14 cellular contexts compared by ENCODE assay signal in the genomic region with DNA sequence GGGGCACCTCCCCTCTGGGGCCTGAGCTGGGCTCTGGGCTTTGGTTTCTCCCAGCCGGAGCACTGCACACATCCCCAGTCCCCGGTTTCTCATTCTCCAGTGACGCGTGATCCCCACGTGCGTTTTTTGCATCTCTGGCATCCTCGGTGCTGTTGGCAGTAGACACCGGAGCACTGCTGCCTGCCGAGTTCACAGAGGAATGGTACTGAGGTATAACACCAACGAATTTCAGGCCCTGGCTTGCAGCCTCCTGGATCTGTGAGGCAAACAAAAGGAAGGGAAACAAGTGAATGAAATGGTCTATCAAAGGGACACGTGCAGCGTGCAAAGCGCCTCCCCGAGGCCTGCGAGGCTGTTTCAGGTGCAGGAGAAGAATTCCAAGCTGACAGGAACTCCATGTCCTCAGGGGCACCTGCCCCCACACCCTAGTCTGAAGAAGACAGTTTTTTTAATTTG.
DNase-seq lines count a peak whose midpoint lies in the region; ATAC-seq and TF ChIP-seq lines count a peak whose summit lies in the region.
"Had no signal": no experiment of that assay in that cellular context is flagged by ENCODE, and none has a peak within 500 bp of the region (broad histone marks: within the 10 kb centered on the region; RNA-seq: fewer than 3 reads in every experiment).

No MANE protein-coding gene starts in this region.

- no peak overlapping the region for H3K9ac ChIP-seq in SK-N-SH

- no peaks in the 10 kb centered on the region for H3K79me2 ChIP-seq in SK-N-SH (ENCODE audit: insufficient read depth)

- no peaks in the 10 kb centered on the region for H3K27me3 Mint-ChIP-seq in stimulated activated naive CD8-positive, alpha-beta T cell treated with anti-CD3 and anti-CD28 coated beads, Interleukin-15, Interleukin-2, amounts not matched to agents 100 ng/mL and 50 ng/mL, for 24 hours
- H3K27me3 Mint-ChIP-seq in T-helper 17 cell = no peaks in the 10 kb centered on the region

- H3K4me2 ChIP-seq in SK-N-SH = no peak overlapping the region

- POLR2A ChIA-PET in SK-N-SH (lab: Yijun Ruan, JAX) = no interaction called here

- peak overlapping the region; percentile 8 to 92 (median 32) for H3K27ac ChIP-seq in thyroid gland
- no peak overlapping the region; a peak in 1 of 4 replicates for H3K27ac ChIP-seq in SK-N-SH (ENCODE audit: low read depth in 2 of 2, low read length in 1 of 2)
- H3K27ac ChIP-seq: body of pancreas had no signal

- no peak overlapping the region for H2AFZ ChIP-seq in SK-N-SH (ENCODE audit: low read depth)

- ATAC-seq in stimulated activated naive CD8-positive, alpha-beta T cell treated with anti-CD3 and anti-CD28 coated beads, Interleukin-15, Interleukin-2, amounts not matched to agents 100 U/mL and 50 U/mL, for 24 hours = no peak
- no peak for ATAC-seq in T-helper 17 cell
- ATAC-seq: body of pancreas had no signal

- no peaks in the 10 kb centered on the region for H3K9me2 ChIP-seq in SK-N-SH

- peaks cover 2% of the 10 kb centered on the region for H3K9me3 ChIP-seq in T-helper 17 cell (ENCODE audit: control insufficient read depth, low read length, poor library complexity, severe bottlenecking)
- H3K9me3 ChIP-seq in thyroid gland = no peaks in the 10 kb centered on the region
- no peaks in the 10 kb centered on the region for H3K9me3 ChIP-seq in SK-N-SH
- H3K9me3 ChIP-seq: body of pancreas had no signal

- H3K4me3 Mint-ChIP-seq in stimulated activated naive CD8-positive, alpha-beta T cell treated with anti-CD3 and anti-CD28 coated beads, Interleukin-15, Interleukin-2, amounts not matched to agents 100 ng/mL and 50 ng/mL, for 24 hours = peak overlapping the region; percentile 33
- H3K4me3 Mint-ChIP-seq in T-helper 17 cell = peak overlapping the region; percentile 59

- H3K4me1 Mint-ChIP-seq in stimulated activated naive CD8-positive, alpha-beta T cell treated with anti-CD3 and anti-CD28 coated beads, Interleukin-15, Interleukin-2, amounts not matched to agents 100 ng/mL and 50 ng/mL, for 24 hours (ENCODE audit: low read depth) = peaks cover 94% of the 10 kb centered on the region
- peaks cover 47% of the 10 kb centered on the region for H3K4me1 Mint-ChIP-seq in T-helper 17 cell

- H3K9me3 Mint-ChIP-seq in stimulated activated naive CD8-positive, alpha-beta T cell treated with anti-CD3 and anti-CD28 coated beads, Interleukin-15, Interleukin-2, amounts not matched to agents 100 ng/mL and 50 ng/mL, for 24 hours = peaks cover 3% of the 10 kb centered on the region

- no peaks in the 10 kb centered on the region for H3K27me3 ChIP-seq in thyroid gland
- H3K27me3 ChIP-seq in SK-N-SH (ENCODE audit: insufficient read depth) = no peaks in the 10 kb centered on the region
- H3K27me3 ChIP-seq: body of pancreas had no signal

- no peak for TF ChIP-seq POLR2A in thyroid gland (IDR thresholded peaks at IDR 0.05)

- peaks cover 3% of the 10 kb centered on the region for H3F3A ChIP-seq in SK-N-SH (replicated peaks; ENCODE audit: insufficient read depth)

- TF ChIP-seq EP300 in SK-N-SH (IDR thresholded peaks at IDR 0.05; ENCODE audit: borderline replicate concordance in 1 of 2, low read depth in 1 of 2, low read length in 1 of 2) = no peak

- WGBS in thyroid gland, 2 donors = 62 to 73% methylated on average over 14 to 15 of the region's 15 CpGs
- WGBS in SK-N-SH (ENCODE audit: low lambda C conversion rate) = 95% methylated on average over 15 of the region's 15 CpGs

- intact Hi-C loops in thyroid gland (cut with DNase I) = no loop called here

- H3K36me3 Mint-ChIP-seq in stimulated activated naive CD8-positive, alpha-beta T cell treated with anti-CD3 and anti-CD28 coated beads, Interleukin-15, Interleukin-2, amounts not matched to agents 100 ng/mL and 50 ng/mL, for 24 hours (ENCODE audit: low read depth) = peaks cover 98% of the 10 kb centered on the region
- peaks cover 2% of the 10 kb centered on the region for H3K36me3 Mint-ChIP-seq in T-helper 17 cell (ENCODE audit: low read depth)

- TF ChIP-seq CTCF in epithelial cell of esophagus (IDR thresholded peaks at IDR 0.05; ENCODE audit: insufficient read depth, low read depth, low read length, missing control alignments) (peak; percentile 6), thyroid gland (IDR thresholded peaks at IDR 0.05) (no peak), SK-N-SH (IDR thresholded peaks at IDR 0.05) (no peak)

- no peaks in the 10 kb centered on the region for H4K20me1 ChIP-seq in SK-N-SH (ENCODE audit: insufficient read depth)

- CTCF ChIA-PET in SK-N-SH (lab: Yijun Ruan, JAX) = no interaction called here

- H3K4me1 ChIP-seq in thyroid gland (peaks cover 36 to 43% of the 10 kb centered on the region in 2 donors), SK-N-SH (ENCODE audit: control insufficient read depth in 1 of 2, insufficient read depth in 2 of 2, low read depth in 1 of 2, low read length in 1 of 2) (peaks cover 0 to 11% of the 10 kb centered on the region in 2 experiments; a peak in 1 of 4 replicates)
- H3K4me1 ChIP-seq: body of pancreas had no signal

- no peak for TF ChIP-seq RAD21 in SK-N-SH (IDR thresholded peaks at IDR 0.05; ENCODE audit: low read length)

- no peaks in the 10 kb centered on the region for H3K36me3 ChIP-seq in thyroid gland
- H3K36me3 ChIP-seq in SK-N-SH (replicated peaks in 1 of 2; ENCODE audit: control insufficient read depth in 1 of 2, insufficient read depth in 2 of 2, low read length in 1 of 2) = peaks cover 13 to 17% of the 10 kb centered on the region in 2 experiments

- no peak for DNase-seq in stimulated activated naive CD8-positive, alpha-beta T cell treated with anti-CD3 and anti-CD28 coated beads, Interleukin-15, Interleukin-2, amounts not matched to agents 100 U/mL and 50 U/mL, for 24 hours
- DNase-seq in T-helper 17 cell (no peak), epithelial cell of esophagus (ENCODE audit: low read depth) (no peak), thyroid gland (peak; percentile 28 to 42), NCI-H2081 (lab: John Stamatoyannopoulos, UW) (no peak), kidney tubule cell (ENCODE audit: low spot score) (no peak), SK-N-SH (no peak)
- DNase-seq: AML-193; body of pancreas; NCI-H1105; NCI-H524 treated with DMSO at 0.1 percent for 48 hours; stimulated activated CD4-positive, alpha-beta T cell treated with anti-CD3 and anti-CD28 coated beads, Interleukin-2, amount 100 ng/mL, for 24 hours had no signal

- no peak overlapping the region for H3K4me3 ChIP-seq in epithelial cell of esophagus (ENCODE audit: low read length)
- no peak overlapping the region for H3K4me3 ChIP-seq in thyroid gland (replicated peaks in 1 of 3)
- H3K4me3 ChIP-seq in SK-N-SH (ENCODE audit: low read depth in 2 of 2, low read length in 1 of 2) = no peak overlapping the region
- H3K4me3 ChIP-seq: body of pancreas, lung had no signal

- H3K27ac Mint-ChIP-seq in stimulated activated naive CD8-positive, alpha-beta T cell treated with anti-CD3 and anti-CD28 coated beads, Interleukin-15, Interleukin-2, amounts not matched to agents 100 ng/mL and 50 ng/mL, for 24 hours = peak overlapping the region; percentile 84
- peak overlapping the region; percentile 86 for H3K27ac Mint-ChIP-seq in T-helper 17 cell

TF ChIP-seq in SK-N-SH, 30 proteins besides CTCF, POLR2A, EP300 and RAD21 (continues in another document):
- TF ChIP-seq GABPA (IDR thresholded peaks at IDR 0.05; ENCODE audit: low read depth) = no peak
- TF ChIP-seq RCOR1 (IDR thresholded peaks at IDR 0.05; ENCODE audit: low read length) = no peak
- TF ChIP-seq, protein P1, sequence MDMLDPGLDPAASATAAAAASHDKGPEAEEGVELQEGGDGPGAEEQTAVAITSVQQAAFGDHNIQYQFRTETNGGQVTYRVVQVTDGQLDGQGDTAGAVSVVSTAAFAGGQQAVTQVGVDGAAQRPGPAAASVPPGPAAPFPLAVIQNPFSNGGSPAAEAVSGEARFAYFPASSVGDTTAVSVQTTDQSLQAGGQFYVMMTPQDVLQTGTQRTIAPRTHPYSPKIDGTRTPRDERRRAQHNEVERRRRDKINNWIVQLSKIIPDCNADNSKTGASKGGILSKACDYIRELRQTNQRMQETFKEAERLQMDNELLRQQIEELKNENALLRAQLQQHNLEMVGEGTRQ (IDR thresholded peaks at IDR 0.05; ENCODE audit: borderline replicate concordance, low read depth, low read length) = no peak
- no peak for TF ChIP-seq ELF1 (IDR thresholded peaks at IDR 0.05)
- no peak for TF ChIP-seq TAF1 (IDR thresholded peaks at IDR 0.05; ENCODE audit: borderline replicate concordance, low read depth, low read length)
- TF ChIP-seq GATA2 (CRISPR knock-in tag; IDR thresholded peaks at IDR 0.05) = no peak
- TF ChIP-seq FOSL2 (IDR thresholded peaks at IDR 0.05; ENCODE audit: borderline replicate concordance, low read depth) = no peak
- TF ChIP-seq, protein P2, sequence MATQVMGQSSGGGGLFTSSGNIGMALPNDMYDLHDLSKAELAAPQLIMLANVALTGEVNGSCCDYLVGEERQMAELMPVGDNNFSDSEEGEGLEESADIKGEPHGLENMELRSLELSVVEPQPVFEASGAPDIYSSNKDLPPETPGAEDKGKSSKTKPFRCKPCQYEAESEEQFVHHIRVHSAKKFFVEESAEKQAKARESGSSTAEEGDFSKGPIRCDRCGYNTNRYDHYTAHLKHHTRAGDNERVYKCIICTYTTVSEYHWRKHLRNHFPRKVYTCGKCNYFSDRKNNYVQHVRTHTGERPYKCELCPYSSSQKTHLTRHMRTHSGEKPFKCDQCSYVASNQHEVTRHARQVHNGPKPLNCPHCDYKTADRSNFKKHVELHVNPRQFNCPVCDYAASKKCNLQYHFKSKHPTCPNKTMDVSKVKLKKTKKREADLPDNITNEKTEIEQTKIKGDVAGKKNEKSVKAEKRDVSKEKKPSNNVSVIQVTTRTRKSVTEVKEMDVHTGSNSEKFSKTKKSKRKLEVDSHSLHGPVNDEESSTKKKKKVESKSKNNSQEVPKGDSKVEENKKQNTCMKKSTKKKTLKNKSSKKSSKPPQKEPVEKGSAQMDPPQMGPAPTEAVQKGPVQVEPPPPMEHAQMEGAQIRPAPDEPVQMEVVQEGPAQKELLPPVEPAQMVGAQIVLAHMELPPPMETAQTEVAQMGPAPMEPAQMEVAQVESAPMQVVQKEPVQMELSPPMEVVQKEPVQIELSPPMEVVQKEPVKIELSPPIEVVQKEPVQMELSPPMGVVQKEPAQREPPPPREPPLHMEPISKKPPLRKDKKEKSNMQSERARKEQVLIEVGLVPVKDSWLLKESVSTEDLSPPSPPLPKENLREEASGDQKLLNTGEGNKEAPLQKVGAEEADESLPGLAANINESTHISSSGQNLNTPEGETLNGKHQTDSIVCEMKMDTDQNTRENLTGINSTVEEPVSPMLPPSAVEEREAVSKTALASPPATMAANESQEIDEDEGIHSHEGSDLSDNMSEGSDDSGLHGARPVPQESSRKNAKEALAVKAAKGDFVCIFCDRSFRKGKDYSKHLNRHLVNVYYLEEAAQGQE (IDR thresholded peaks at IDR 0.05; ENCODE audit: low read depth, low read length) = no peak
- TF ChIP-seq NRF1 (IDR thresholded peaks at IDR 0.05; ENCODE audit: low read depth, low read length) = no peak

Comparison
In these comparisons a context has a peak if more than half of its experiments do, and no peak if none do; other contexts are left out.
1. DNase-seq: peak in thyroid gland (2 of 2); none in stimulated activated naive CD8-positive, alpha-beta T cell treated with anti-CD3 and anti-CD28 coated beads, Interleukin-15, Interleukin-2, amounts not matched to agents 100 U/mL and 50 U/mL, for 24 hours (single experiment), T-helper 17 cell (0 of 3), epithelial cell of esophagus (single experiment), NCI-H2081 (0 of 2), kidney tubule cell (single experiment) and SK-N-SH (single experiment).
2. H3K27ac ChIP-seq: peak in thyroid gland (3 of 3); none in SK-N-SH (0 of 2).